Comparison of ENCODE assay signal across 24 cellular contexts in the genomic region with DNA sequence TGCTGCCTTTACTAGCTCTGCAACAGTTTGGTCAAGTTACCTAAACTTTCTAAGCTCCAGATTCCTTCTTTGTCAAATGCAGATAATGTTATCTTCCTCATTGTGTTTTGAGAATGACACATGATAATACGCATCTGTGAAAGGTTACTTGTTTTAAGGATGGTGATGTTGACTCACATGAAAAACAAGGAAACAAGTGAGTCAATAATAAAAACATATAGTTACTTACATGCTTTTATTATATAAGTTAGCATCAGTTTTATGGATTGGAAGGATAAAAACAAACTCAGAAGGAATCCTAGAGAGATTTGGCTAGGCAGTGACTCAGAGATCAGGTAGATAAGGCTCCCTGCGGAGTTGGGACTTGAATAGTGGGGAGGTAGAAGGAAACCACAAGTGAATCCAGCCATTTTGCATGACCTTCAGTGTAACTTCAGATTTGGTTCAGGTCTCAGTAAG.
A peak's percentile ranks its signal among the peaks of the same experiment; 100 is the strongest.
DNase-seq lines count a peak whose midpoint lies in the region; TF ChIP-seq lines count a peak whose summit lies in the region.
"Had no signal": no experiment of that assay in that cellular context is flagged by ENCODE, and none has a peak within 500 bp of the region (broad histone marks: within the 10 kb centered on the region; RNA-seq: fewer than 3 reads in every experiment).

No MANE protein-coding gene starts in this region.

- H3K36me3 ChIP-seq in mammary epithelial cell (ENCODE audit: insufficient read depth, low read length) (no peaks in the 10 kb centered on the region), mesendoderm (ENCODE audit: control insufficient read depth, insufficient read depth, low read length) (no peaks in the 10 kb centered on the region), mesenchymal stem cell (ENCODE audit: control insufficient read depth in 1 of 2, insufficient read depth in 2 of 2, low read depth in 1 of 2, low read length in 2 of 2) (no peaks in the 10 kb centered on the region)
- H3K36me3 ChIP-seq: HAP-1, tibial nerve had no signal

- H3K27me3 Mint-ChIP-seq in chondrocyte (ENCODE audit: low read depth) = no peaks in the 10 kb centered on the region
- H3K27me3 Mint-ChIP-seq: IgD-negative memory B cell had no signal

- no peaks in the 10 kb centered on the region for H3K9me3 Mint-ChIP-seq in chondrocyte (ENCODE audit: low read depth)
- H3K9me3 Mint-ChIP-seq: IgD-negative memory B cell; naive thymus-derived CD4-positive, alpha-beta T cell had no signal

- 27% methylated on average over 2 of the region's 2 CpGs for WGBS in mammary epithelial cell (ENCODE audit: low coverage, missing lambda C conversion rate)
- WGBS in mesendoderm (ENCODE audit: extremely low coverage, insufficient coverage, low lambda C conversion rate) = no CpG with 5 or more reads among the region's 2 CpGs
- 63% methylated on average over 1 of the region's 2 CpGs for WGBS in mesenchymal stem cell

- H3K79me1 ChIP-seq in mesendoderm (ENCODE audit: low read length) (no peaks in the 10 kb centered on the region), mesenchymal stem cell (replicated peaks; ENCODE audit: low read length, poor library complexity, severe bottlenecking) (no peaks in the 10 kb centered on the region)

- no peak overlapping the region for H3K56ac ChIP-seq in mesendoderm (ENCODE audit: low read length)

- H2BK5ac ChIP-seq in mesendoderm (ENCODE audit: low read length) (no peak overlapping the region), mesenchymal stem cell (ENCODE audit: low read depth, low read length, poor library complexity, severe bottlenecking) (no peak overlapping the region)

- no peak overlapping the region for H4K5ac ChIP-seq in mesendoderm (ENCODE audit: low read length)

- H4K8ac ChIP-seq in mesendoderm (ENCODE audit: low read depth, low read length) (no peak overlapping the region), mesenchymal stem cell (ENCODE audit: low read length) (no peak overlapping the region)

- no peaks in the 10 kb centered on the region for H4K20me1 ChIP-seq in mammary epithelial cell (ENCODE audit: insufficient read depth, low read length)

- H2AFZ ChIP-seq in mammary epithelial cell (ENCODE audit: low read depth, low read length) = no peak overlapping the region
- H2AFZ ChIP-seq in mesenchymal stem cell (ENCODE audit: low read depth, low read length) = no peak overlapping the region
- H2AFZ ChIP-seq: parathyroid adenoma had no signal

- H3K27me3 ChIP-seq in mammary epithelial cell (ENCODE audit: insufficient read depth, low read length) (no peaks in the 10 kb centered on the region), mesendoderm (ENCODE audit: insufficient read depth, low read length, poor library complexity) (no peaks in the 10 kb centered on the region), mesenchymal stem cell (ENCODE audit: control insufficient read depth in 1 of 2, insufficient read depth in 1 of 2, low read length in 2 of 2) (no peaks in the 10 kb centered on the region)
- H3K27me3 ChIP-seq: tibial nerve had no signal

- no TSS peak for BruUV-seq in mammary epithelial cell (replicated peaks; lab: Mats Ljungman, UMichigan)

- no peak overlapping the region for H2BK12ac ChIP-seq in mesenchymal stem cell (ENCODE audit: low read length in 2 of 2)

- no peak overlapping the region for H3K27ac ChIP-seq in mammary epithelial cell (ENCODE audit: insufficient read depth, low read depth, low read length)
- no peak overlapping the region for H3K27ac ChIP-seq in mesendoderm (ENCODE audit: low read depth, low read length)
- H3K27ac ChIP-seq in mesenchymal stem cell (ENCODE audit: low read length, poor library complexity, severe bottlenecking) = no peak overlapping the region
- H3K27ac ChIP-seq: parathyroid adenoma, tibial nerve had no signal

- TF ChIP-seq CTCF in mammary epithelial cell (conservative IDR thresholded peaks at IDR 0.05 in 1 of 2, IDR thresholded peaks at IDR 0.05 in 1 of 2; ENCODE audit: extremely low read depth in 1 of 2, insufficient read depth in 1 of 2, low read depth in 1 of 2, low read length in 2 of 2) = no peak
- TF ChIP-seq CTCF in chondrocyte (IDR thresholded peaks at IDR 0.05) = no peak

- no peak overlapping the region for H3K23ac ChIP-seq in mesendoderm (ENCODE audit: low read length)
- no peak overlapping the region for H3K23ac ChIP-seq in mesenchymal stem cell (ENCODE audit: low read length in 2 of 2)

- no peak overlapping the region for H4K91ac ChIP-seq in mesenchymal stem cell (ENCODE audit: low read length)

- H3K18ac ChIP-seq in mesendoderm (ENCODE audit: low read length) (no peak overlapping the region), mesenchymal stem cell (ENCODE audit: low read depth in 1 of 2, low read length in 2 of 2) (no peak overlapping the region)

- no peak overlapping the region for H3K14ac ChIP-seq in mesenchymal stem cell (ENCODE audit: low read length in 2 of 2)

- H3K27ac Mint-ChIP-seq in chondrocyte (ENCODE audit: unreplicated experiment) = no peak overlapping the region
- H3K27ac Mint-ChIP-seq: IgD-negative memory B cell; naive thymus-derived CD4-positive, alpha-beta T cell had no signal

- H3K4me3 Mint-ChIP-seq in chondrocyte (ENCODE audit: unreplicated experiment) = no peak overlapping the region
- H3K4me3 Mint-ChIP-seq: IgD-negative memory B cell; naive thymus-derived CD4-positive, alpha-beta T cell had no signal

- DNase-seq in ELR (ENCODE audit: low read depth) = peak; percentile 6
- peak; percentile 6 for DNase-seq in NCI-H69 (lab: John Stamatoyannopoulos, UW)
- DNase-seq in mammary epithelial cell = peak; percentile 67
- peak; percentile 94 for DNase-seq in mesendoderm
- no peak for DNase-seq in mesenchymal stem cell
- DNase-seq in activated T-cell treated with anti-CD3 and anti-CD28 coated beads, Interleukin-2, amount 50 U/mL, for 48 hours = no peak
- no peak for DNase-seq in chondrocyte (ENCODE audit: low spot score)
- no peak for DNase-seq in NOMO-1 (lab: John Stamatoyannopoulos, UW; ENCODE audit: unreplicated experiment in 2 of 2)
- DNase-seq: activated CD4-positive, alpha-beta T cell treated with anti-CD3 and anti-CD28 coated beads, Interleukin-2, amount 50 U/mL, for 4 hours; amniotic stem cell; cerebellar nuclear complex; effector CD8-positive, alpha-beta T cell; naive thymus-derived CD4-positive, alpha-beta T cell; NCI-H187; NCI-H446 treated with DMSO at 0.1 percent for 48 hours; Right ventricle myocardium superior; stimulated activated CD4-positive, alpha-beta T cell treated with anti-CD3 and anti-CD28 coated beads, Interleukin-1b, Interleukin-23, amount 100 ng/mL, for 48 hours; stimulated activated naive CD8-positive, alpha-beta T cell treated with anti-CD3 and anti-CD28 coated beads, Interleukin-15, Interleukin-2, amounts not matched to agents 100 U/mL and 50 U/mL, for 24 hours; T-helper 1 cell had no signal

- no peaks in the 10 kb centered on the region for H3K36me3 Mint-ChIP-seq in chondrocyte (ENCODE audit: low read depth)
- H3K36me3 Mint-ChIP-seq: IgD-negative memory B cell; naive thymus-derived CD4-positive, alpha-beta T cell had no signal

- H2AK5ac ChIP-seq in mesendoderm (ENCODE audit: low read length) (no peak overlapping the region), mesenchymal stem cell (ENCODE audit: low read length, severe bottlenecking) (no peak overlapping the region)

- H3K4me1 Mint-ChIP-seq in chondrocyte (ENCODE audit: low read depth) = peaks cover 5% of the 10 kb centered on the region
- H3K4me1 Mint-ChIP-seq: IgD-negative memory B cell had no signal

- H3K4me3 ChIP-seq in mammary epithelial cell (replicated peaks in 1 of 3; ENCODE audit: insufficient read depth in 1 of 3, low read depth in 2 of 3, low read length in 3 of 3) (no peak overlapping the region), mesendoderm (ENCODE audit: low read length) (no peak overlapping the region), mesenchymal stem cell (ENCODE audit: insufficient read depth in 1 of 2, low read depth in 1 of 2, low read length in 2 of 2) (no peak overlapping the region)
- H3K4me3 ChIP-seq: HAP-1, lung, tibial nerve had no signal

- H3K4ac ChIP-seq in mesendoderm (ENCODE audit: low read depth, low read length) (no peak overlapping the region), mesenchymal stem cell (ENCODE audit: low read depth in 1 of 2, low read length in 2 of 2) (no peak overlapping the region)

- H3K4me2 ChIP-seq in mammary epithelial cell (ENCODE audit: insufficient read depth, low read depth, low read length) (no peak overlapping the region), mesendoderm (ENCODE audit: low read length) (no peak overlapping the region), mesenchymal stem cell (ENCODE audit: low read length, poor library complexity, severe bottlenecking) (no peak overlapping the region)

- CTCF ChIA-PET in mammary epithelial cell (lab: Charles Lee; ENCODE audit: low non-redundant PET) = no interaction called here

- H3K9me3 ChIP-seq in mammary epithelial cell (replicated peaks; ENCODE audit: insufficient read depth, low read length) (no peaks in the 10 kb centered on the region), mesenchymal stem cell (ENCODE audit: control insufficient read depth, low read length) (no peaks in the 10 kb centered on the region)
- H3K9me3 ChIP-seq: HAP-1 had no signal

- dilution Hi-C loops in mammary epithelial cell (cut with HindIII; ENCODE audit: low sequenced_read_pairs) = no loop called here

- no peak overlapping the region for H3K9ac ChIP-seq in mammary epithelial cell (ENCODE audit: insufficient read depth, low read length)
- H3K9ac ChIP-seq in mesendoderm (ENCODE audit: low read length) = no peak overlapping the region
- no peak overlapping the region for H3K9ac ChIP-seq in mesenchymal stem cell (ENCODE audit: low read length)
- H3K9ac ChIP-seq: parathyroid adenoma had no signal

- H2BK120ac ChIP-seq in mesendoderm (ENCODE audit: low read depth, low read length) (no peak overlapping the region), mesenchymal stem cell (ENCODE audit: low read depth, low read length) (no peak overlapping the region)

- no peak overlapping the region for H2BK15ac ChIP-seq in mesendoderm (replicated peaks; ENCODE audit: low read depth)
- no peak overlapping the region for H2BK15ac ChIP-seq in mesenchymal stem cell (ENCODE audit: low read depth, poor library complexity, severe bottlenecking)

- H3K79me2 ChIP-seq in mammary epithelial cell (ENCODE audit: insufficient read depth, low read length) (no peaks in the 10 kb centered on the region), mesendoderm (ENCODE audit: control insufficient read depth, insufficient read depth, low read length) (no peaks in the 10 kb centered on the region)
- H3K79me2 ChIP-seq: parathyroid adenoma had no signal

- in situ Hi-C loops in mammary epithelial cell (cut with MboI; ENCODE audit: low sequenced_read_pairs in 2 of 2) = no loop called here

- intact Hi-C loops in mammary epithelial cell (cut with micrococcal nuclease) = no loop called here

- H3K4me1 ChIP-seq in mammary epithelial cell (ENCODE audit: insufficient read depth, low read length) = peaks cover 4% of the 10 kb centered on the region
- H3K4me1 ChIP-seq in mesendoderm (ENCODE audit: control insufficient read depth, low read depth, low read length) = peaks cover 9% of the 10 kb centered on the region
- H3K4me1 ChIP-seq in mesenchymal stem cell (ENCODE audit: control insufficient read depth, insufficient read depth, low read depth, low read length) = no peaks in the 10 kb centered on the region
- H3K4me1 ChIP-seq: parathyroid adenoma, tibial nerve had no signal

Comparison
In these comparisons a context has a peak if more than half of its experiments do, and no peak if none do; other contexts are left out.
1. DNase-seq: peak in ELR (single experiment), NCI-H69 (single experiment), mammary epithelial cell (single experiment) and mesendoderm (single experiment); none in mesenchymal stem cell (single experiment), activated T-cell treated with anti-CD3 and anti-CD28 coated beads, Interleukin-2, amount 50 U/mL, for 48 hours (0 of 2), chondrocyte (single experiment) and NOMO-1 (0 of 2).